In the genomic region with DNA sequence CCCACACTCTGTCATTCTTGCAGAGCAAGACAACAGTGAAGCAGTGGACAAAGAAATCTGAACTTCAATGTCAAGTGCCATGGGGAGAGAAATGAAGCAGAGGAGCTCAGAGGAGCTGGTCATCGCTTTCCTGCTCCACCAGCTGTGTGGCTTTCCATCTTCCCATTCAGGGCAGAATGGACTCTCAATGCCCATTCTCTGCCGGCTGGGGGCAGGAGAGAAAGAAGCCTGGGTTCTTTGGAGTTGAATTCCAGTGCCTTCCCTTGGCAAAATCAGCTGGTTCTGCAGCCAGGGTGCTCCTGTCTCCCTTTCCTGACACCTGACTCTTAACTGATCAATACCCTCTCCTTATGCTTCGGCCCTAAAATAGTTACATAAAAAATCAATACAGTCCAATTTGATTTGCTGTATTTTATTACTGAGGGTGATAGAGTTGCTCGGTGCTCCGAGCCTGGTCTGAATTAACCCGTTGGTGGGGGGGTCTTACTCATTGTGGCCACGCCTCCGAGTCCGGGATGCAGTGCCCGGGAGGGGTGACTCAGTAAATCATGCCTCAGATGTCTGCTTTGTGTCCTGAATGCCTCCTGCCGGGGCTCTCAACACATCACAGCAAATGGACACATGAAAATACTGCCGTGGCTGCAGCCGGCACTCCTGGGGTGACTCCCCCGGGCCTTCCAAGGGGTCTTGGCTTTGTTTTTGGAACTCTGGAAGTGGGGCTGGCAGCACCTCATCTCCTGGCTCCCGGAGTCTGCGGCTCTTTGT, we compare ENCODE assay signal across 1 cellular context.
TF ChIP-seq lines count a peak whose summit lies in the region.

No MANE protein-coding gene starts in this region.

TF ChIP-seq in GM23338, 12 proteins besides CTCF, POLR2A, EP300 and RAD21 (continued from another document):
- TF ChIP-seq, protein P1, sequence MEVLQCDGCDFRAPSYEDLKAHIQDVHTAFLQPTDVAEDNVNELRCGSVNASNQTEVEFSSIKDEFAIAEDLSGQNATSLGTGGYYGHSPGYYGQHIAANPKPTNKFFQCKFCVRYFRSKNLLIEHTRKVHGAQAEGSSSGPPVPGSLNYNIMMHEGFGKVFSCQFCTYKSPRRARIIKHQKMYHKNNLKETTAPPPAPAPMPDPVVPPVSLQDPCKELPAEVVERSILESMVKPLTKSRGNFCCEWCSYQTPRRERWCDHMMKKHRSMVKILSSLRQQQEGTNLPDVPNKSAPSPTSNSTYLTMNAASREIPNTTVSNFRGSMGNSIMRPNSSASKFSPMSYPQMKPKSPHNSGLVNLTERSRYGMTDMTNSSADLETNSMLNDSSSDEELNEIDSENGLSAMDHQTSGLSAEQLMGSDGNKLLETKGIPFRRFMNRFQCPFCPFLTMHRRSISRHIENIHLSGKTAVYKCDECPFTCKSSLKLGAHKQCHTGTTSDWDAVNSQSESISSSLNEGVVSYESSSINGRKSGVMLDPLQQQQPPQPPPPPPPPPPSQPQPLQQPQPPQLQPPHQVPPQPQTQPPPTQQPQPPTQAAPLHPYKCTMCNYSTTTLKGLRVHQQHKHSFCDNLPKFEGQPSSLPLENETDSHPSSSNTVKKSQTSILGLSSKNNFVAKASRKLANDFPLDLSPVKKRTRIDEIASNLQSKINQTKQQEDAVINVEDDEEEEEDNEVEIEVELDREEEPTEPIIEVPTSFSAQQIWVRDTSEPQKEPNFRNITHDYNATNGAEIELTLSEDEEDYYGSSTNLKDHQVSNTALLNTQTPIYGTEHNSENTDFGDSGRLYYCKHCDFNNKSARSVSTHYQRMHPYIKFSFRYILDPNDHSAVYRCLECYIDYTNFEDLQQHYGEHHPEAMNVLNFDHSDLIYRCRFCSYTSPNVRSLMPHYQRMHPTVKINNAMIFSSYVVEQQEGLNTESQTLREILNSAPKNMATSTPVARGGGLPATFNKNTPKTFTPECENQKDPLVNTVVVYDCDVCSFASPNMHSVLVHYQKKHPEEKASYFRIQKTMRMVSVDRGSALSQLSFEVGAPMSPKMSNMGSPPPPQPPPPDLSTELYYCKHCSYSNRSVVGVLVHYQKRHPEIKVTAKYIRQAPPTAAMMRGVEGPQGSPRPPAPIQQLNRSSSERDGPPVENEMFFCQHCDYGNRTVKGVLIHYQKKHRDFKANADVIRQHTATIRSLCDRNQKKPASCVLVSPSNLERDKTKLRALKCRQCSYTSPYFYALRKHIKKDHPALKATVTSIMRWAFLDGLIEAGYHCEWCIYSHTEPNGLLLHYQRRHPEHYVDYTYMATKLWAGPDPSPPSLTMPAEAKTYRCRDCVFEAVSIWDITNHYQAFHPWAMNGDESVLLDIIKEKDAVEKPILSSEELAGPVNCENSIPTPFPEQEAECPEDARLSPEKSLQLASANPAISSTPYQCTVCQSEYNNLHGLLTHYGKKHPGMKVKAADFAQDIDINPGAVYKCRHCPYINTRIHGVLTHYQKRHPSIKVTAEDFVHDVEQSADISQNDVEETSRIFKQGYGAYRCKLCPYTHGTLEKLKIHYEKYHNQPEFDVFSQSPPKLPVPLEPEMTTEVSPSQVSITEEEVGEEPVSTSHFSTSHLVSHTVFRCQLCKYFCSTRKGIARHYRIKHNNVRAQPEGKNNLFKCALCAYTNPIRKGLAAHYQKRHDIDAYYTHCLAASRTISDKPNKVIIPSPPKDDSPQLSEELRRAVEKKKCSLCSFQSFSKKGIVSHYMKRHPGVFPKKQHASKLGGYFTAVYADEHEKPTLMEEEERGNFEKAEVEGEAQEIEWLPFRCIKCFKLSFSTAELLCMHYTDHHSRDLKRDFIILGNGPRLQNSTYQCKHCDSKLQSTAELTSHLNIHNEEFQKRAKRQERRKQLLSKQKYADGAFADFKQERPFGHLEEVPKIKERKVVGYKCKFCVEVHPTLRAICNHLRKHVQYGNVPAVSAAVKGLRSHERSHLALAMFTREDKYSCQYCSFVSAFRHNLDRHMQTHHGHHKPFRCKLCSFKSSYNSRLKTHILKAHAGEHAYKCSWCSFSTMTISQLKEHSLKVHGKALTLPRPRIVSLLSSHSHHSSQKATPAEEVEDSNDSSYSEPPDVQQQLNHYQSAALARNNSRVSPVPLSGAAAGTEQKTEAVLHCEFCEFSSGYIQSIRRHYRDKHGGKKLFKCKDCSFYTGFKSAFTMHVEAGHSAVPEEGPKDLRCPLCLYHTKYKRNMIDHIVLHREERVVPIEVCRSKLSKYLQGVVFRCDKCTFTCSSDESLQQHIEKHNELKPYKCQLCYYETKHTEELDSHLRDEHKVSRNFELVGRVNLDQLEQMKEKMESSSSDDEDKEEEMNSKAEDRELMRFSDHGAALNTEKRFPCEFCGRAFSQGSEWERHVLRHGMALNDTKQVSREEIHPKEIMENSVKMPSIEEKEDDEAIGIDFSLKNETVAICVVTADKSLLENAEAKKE (CRISPR knock-in tag; IDR thresholded peaks at IDR 0.05): no peak
- TF ChIP-seq ZNF114 (CRISPR knock-in tag; IDR thresholded peaks at IDR 0.05) (no peak), POLR2AphosphoS5 (IDR thresholded peaks at IDR 0.05; ENCODE audit: low read depth) (no peak), EZH2 (IDR thresholded peaks at IDR 0.05; ENCODE audit: low read depth, unreplicated experiment) (no peak)
